17 cellular contexts compared by ENCODE assay signal in genomic region chr15:80445300-80446041, GRCh38. TPM values are rescaled to one million over a fixed set of nuclear protein-coding genes. Genes with fewer than 3 reads are reported as not detected.
DNase-seq lines count a peak whose midpoint lies in the region; ATAC-seq and TF ChIP-seq lines count a peak whose summit lies in the region.
"Had no signal": no experiment of that assay in that cellular context is flagged by ENCODE, and none has a peak within 500 bp of the region (broad histone marks: within the 10 kb centered on the region; RNA-seq: fewer than 3 reads in every experiment).

No MANE protein-coding gene starts in this region.

- H2AFZ ChIP-seq in IMR-90 (replicated peaks; ENCODE audit: low read length, poor library complexity), result no peak overlapping the region

- ATAC-seq in IMR-90 (ENCODE audit: low read depth), result no peak
- ATAC-seq in stimulated activated effector memory CD8-positive, alpha-beta T cell treated with anti-CD3 and anti-CD28 coated beads, Interleukin-12 subunit alpha, Interleukin-12 subunit beta, amount 100 ng/mL, for 72 hours, result peak; percentile 35
- ATAC-seq in HG02763 (IDR thresholded peaks at IDR 0.05; ENCODE audit: unreplicated experiment), result no peak
- ATAC-seq: SK-N-SH treated with all-trans-retinoic acid at 6 μM for 48 hours had no signal

- H3K14ac ChIP-seq in IMR-90 (replicated peaks; ENCODE audit: low read depth, low read length), result no peak overlapping the region

- H3K36me3 ChIP-seq in IMR-90 (ENCODE audit: control insufficient read depth, insufficient read depth, low read length), result 0 out of 2 replicates have a peak, but pooled peaks cover 2% of the 10 kb centered on the region
- H3K36me3 ChIP-seq in ascending aorta, result no peaks in the 10 kb centered on the region
- H3K36me3 ChIP-seq: BLaER1 treated with 17β-estradiol and CSF1 and Interleukin-3, amounts not matched to agents 10 nM and 100 nM had no signal

- H3K27ac Mint-ChIP-seq in stimulated activated effector memory CD8-positive, alpha-beta T cell treated with anti-CD3 and anti-CD28 coated beads, Interleukin-12 subunit alpha, Interleukin-12 subunit beta, amount 100 ng/mL, for 72 hours, result no peak overlapping the region

- no peak overlapping the region for H3K18ac ChIP-seq in IMR-90 (ENCODE audit: low read depth, low read length)

- no peak for TF ChIP-seq RAD21 in IMR-90 (IDR thresholded peaks at IDR 0.05; ENCODE audit: low read length)

- peak; percentile 47 for DNase-seq in NCI-H2171 treated with DMSO at 0.1 percent for 48 hours (lab: John Stamatoyannopoulos, UW)
- DNase-seq in NCI-H2171 (lab: John Stamatoyannopoulos, UW), result no peak
- DNase-seq in IMR-90, result no peak
- peak in 2 of 61 donors; percentile 41 to 53 for DNase-seq in caudate nucleus (lab: John Stamatoyannopoulos, UW)
- no peak for DNase-seq in stimulated activated effector memory CD8-positive, alpha-beta T cell treated with anti-CD3 and anti-CD28 coated beads, Interleukin-12 subunit alpha, Interleukin-12 subunit beta, amount 100 ng/mL, for 72 hours (ENCODE audit: low spot score in 2 of 2)
- DNase-seq in stimulated activated CD4-positive, alpha-beta T cell treated with anti-CD3 and anti-CD28 coated beads, Interleukin-2, amount 100 ng/mL, for 48 hours, result no peak
- DNase-seq in ascending aorta (ENCODE audit: low spot score in 2 of 2), result no peak
- DNase-seq: DMS153, Karpas-422, MM.1S, NCI-H1417, NCI-H2029 treated with DMSO at 0.1 percent for 48 hours, NCI-H748 treated with DMSO at 0.1 percent for 48 hours, Right ventricle myocardium superior had no signal

- peak overlapping the region; percentile 39; the same call in 1 of the 2 replicates for H3K4ac ChIP-seq in IMR-90 (ENCODE audit: low read depth, low read length)

- H3K4me3 Mint-ChIP-seq in stimulated activated effector memory CD8-positive, alpha-beta T cell treated with anti-CD3 and anti-CD28 coated beads, Interleukin-12 subunit alpha, Interleukin-12 subunit beta, amount 100 ng/mL, for 72 hours, result no peak overlapping the region

- no peak overlapping the region for H3K56ac ChIP-seq in IMR-90 (ENCODE audit: extremely low read depth, insufficient read depth, low read length)

- peak overlapping the region; percentile 84 for H2BK5ac ChIP-seq in IMR-90 (ENCODE audit: low read depth, low read length, poor library complexity, severe bottlenecking)

- WGBS in IMR-90 (ENCODE audit: extremely low coverage in 2 of 2, insufficient read length in 1 of 2), 2 experiments, result 75 to 100% methylated on average over 2 to 8 of the region's 13 CpGs

- peak overlapping the region; percentile 28; the same call in 1 of the 2 replicates for H3K23ac ChIP-seq in IMR-90 (ENCODE audit: low read depth, low read length)

- no peak for TF ChIP-seq CTCF in IMR-90 (conservative IDR thresholded peaks at IDR 0.05; ENCODE audit: low read depth, low read length)
- no peak for TF ChIP-seq CTCF in ascending aorta (IDR thresholded peaks at IDR 0.05)

- H4K20me1 ChIP-seq in IMR-90 (ENCODE audit: insufficient read depth, low read length), result peaks cover 5% of the 10 kb centered on the region; the same call in 1 of the 2 replicates

- no peaks in the 10 kb centered on the region for H3K4me1 Mint-ChIP-seq in stimulated activated effector memory CD8-positive, alpha-beta T cell treated with anti-CD3 and anti-CD28 coated beads, Interleukin-12 subunit alpha, Interleukin-12 subunit beta, amount 100 ng/mL, for 72 hours

- peak overlapping the region; percentile 25; the same call in 1 of the 2 replicates for H2BK120ac ChIP-seq in IMR-90 (ENCODE audit: low read depth, low read length)

- in situ Hi-C loops in IMR-90 (cut with MboI; ENCODE audit: low sequenced_read_pairs), result no loop called here

- no peaks in the 10 kb centered on the region for H3K36me3 Mint-ChIP-seq in stimulated activated effector memory CD8-positive, alpha-beta T cell treated with anti-CD3 and anti-CD28 coated beads, Interleukin-12 subunit alpha, Interleukin-12 subunit beta, amount 100 ng/mL, for 72 hours

- no peaks in the 10 kb centered on the region for H3K9me3 Mint-ChIP-seq in stimulated activated effector memory CD8-positive, alpha-beta T cell treated with anti-CD3 and anti-CD28 coated beads, Interleukin-12 subunit alpha, Interleukin-12 subunit beta, amount 100 ng/mL, for 72 hours

- H3K4me3 ChIP-seq in IMR-90 (ENCODE audit: insufficient read depth, low read depth, low read length) (no peak overlapping the region), ascending aorta (no peak overlapping the region)
- H3K4me3 ChIP-seq: BLaER1 treated with 17β-estradiol and CSF1 and Interleukin-3, amounts not matched to agents 10 nM and 100 nM had no signal

- H3K9me3 ChIP-seq in IMR-90 (ENCODE audit: control insufficient read depth, insufficient read depth, low read length), result no peaks in the 10 kb centered on the region
- H3K9me3 ChIP-seq in ascending aorta, result no peaks in the 10 kb centered on the region
- H3K9me3 ChIP-seq: BLaER1 treated with 17β-estradiol and CSF1 and Interleukin-3, amounts not matched to agents 10 nM and 100 nM had no signal

- 0 out of 2 replicates have a peak overlapping the region, but pooled peaks have one; percentile 37 for H4K91ac ChIP-seq in IMR-90 (ENCODE audit: insufficient read depth, low read depth, low read length)

- H3K4me1 ChIP-seq in IMR-90 (ENCODE audit: control insufficient read depth, insufficient read depth, low read length) (peaks cover 6% of the 10 kb centered on the region), ascending aorta (no peaks in the 10 kb centered on the region)

- H4K5ac ChIP-seq in IMR-90 (ENCODE audit: low read depth, low read length), result no peak overlapping the region

- H4K8ac ChIP-seq in IMR-90 (ENCODE audit: low read depth in 2 of 2, low read length in 2 of 2), result no peak overlapping the region

- BruUV-seq in IMR-90 (replicated peaks; lab: Mats Ljungman, UMichigan), result no TSS peak

- no peak overlapping the region; the same call in 2 of the 3 replicates for H2BK15ac ChIP-seq in IMR-90 (ENCODE audit: low read depth, low read length)

- 0 out of 2 replicates have a peak overlapping the region, but pooled peaks have one; percentile 21 for H2BK20ac ChIP-seq in IMR-90 (ENCODE audit: low read depth, low read length)

- no peak overlapping the region for H3K27ac ChIP-seq in IMR-90 (ENCODE audit: insufficient read depth, low read length)
- H3K27ac ChIP-seq in caudate nucleus (ENCODE audit: low read depth, low read length), result peak overlapping the region; percentile 22
- H3K27ac ChIP-seq in ascending aorta, result no peak overlapping the region
- H3K27ac ChIP-seq: BLaER1 treated with 17β-estradiol and CSF1 and Interleukin-3, amounts not matched to agents 10 nM and 100 nM had no signal

- H3K4me2 ChIP-seq in IMR-90 (ENCODE audit: low read depth, low read length), result no peak overlapping the region
- H3K4me2 ChIP-seq: BLaER1 treated with 17β-estradiol and CSF1 and Interleukin-3, amounts not matched to agents 10 nM and 100 nM had no signal

- peak overlapping the region; percentile 94 for H2AK5ac ChIP-seq in IMR-90 (ENCODE audit: low read depth, low read length)

- POLR2A ChIA-PET in IMR-90 (lab: Charles Lee; ENCODE audit: unreplicated experiment), result no interaction called here

- H3K9me1 ChIP-seq in IMR-90 (ENCODE audit: insufficient read depth, low read length), result peaks cover 26% of the 10 kb centered on the region

- intact Hi-C loops in IMR-90 (cut with micrococcal nuclease), result no loop called here
- intact Hi-C loops in ascending aorta (cut with DNase I), result no loop called here

- no peak for TF ChIP-seq POLR2A in IMR-90 (IDR thresholded peaks at IDR 0.05; ENCODE audit: low read depth, low read length)

- CTCF ChIA-PET in IMR-90 (lab: Yijun Ruan, JAX), result no interaction called here

- H3K9ac ChIP-seq in IMR-90 (ENCODE audit: low read depth, low read length), result no peak overlapping the region
- H3K9ac ChIP-seq: BLaER1 treated with 17β-estradiol and CSF1 and Interleukin-3, amounts not matched to agents 10 nM and 100 nM had no signal

- no peak overlapping the region for H2AK9ac ChIP-seq in IMR-90 (replicated peaks; ENCODE audit: low read depth, low read length, poor library complexity)

- H3K79me1 ChIP-seq in IMR-90 (ENCODE audit: low read depth in 1 of 2, low read length in 2 of 2), result peaks cover 23 to 44% of the 10 kb centered on the region in 2 experiments

- dilution Hi-C loops in IMR-90 (cut with HindIII; ENCODE audit: low sequenced_read_pairs, unreplicated experiment), result no loop called here

- H3K27me3 ChIP-seq in IMR-90 (ENCODE audit: control insufficient read depth, insufficient read depth, low read length), result no peaks in the 10 kb centered on the region
- no peaks in the 10 kb centered on the region for H3K27me3 ChIP-seq in ascending aorta
- H3K27me3 ChIP-seq: BLaER1 treated with 17β-estradiol and CSF1 and Interleukin-3, amounts not matched to agents 10 nM and 100 nM had no signal

TF ChIP-seq in IMR-90, 13 proteins besides CTCF, POLR2A, EP300 and RAD21:
- TF ChIP-seq MXI1 (IDR thresholded peaks at IDR 0.05; ENCODE audit: borderline replicate concordance, low read depth, low read length), result no peak
- TF ChIP-seq BHLHE40 (IDR thresholded peaks at IDR 0.05; ENCODE audit: low read depth, low read length), result no peak
- TF ChIP-seq RCOR1 (IDR thresholded peaks at IDR 0.05; ENCODE audit: insufficient replicate concordance, low read length), result no peak
- no peak for TF ChIP-seq FOS (IDR thresholded peaks at IDR 0.05; ENCODE audit: low read depth, low read length)
- TF ChIP-seq MAFK (IDR thresholded peaks at IDR 0.05; ENCODE audit: low read depth, low read length), result no peak
- TF ChIP-seq ELK1 (IDR thresholded peaks at IDR 0.05; ENCODE audit: borderline replicate concordance, low read depth, low read length), result no peak
- no peak for TF ChIP-seq CEBPB (IDR thresholded peaks at IDR 0.05; ENCODE audit: low read depth, low read length)
- no peak for TF ChIP-seq MAZ (IDR thresholded peaks at IDR 0.05; ENCODE audit: borderline replicate concordance, low read depth, low read length)

RNA-seq across cellular contexts. Expression of gene ARNT2, which starts 41.3 kb away (rescaled TPM):
- total RNA-seq in IMR-90 (2012; rRNA removed) (14.7 and 19.0 TPM in 2 replicates), ascending aorta (6.4 TPM)
- polyA plus RNA-seq in IMR-90 (2012; rRNA removed), result 16.7 and 18.2 TPM in 2 replicates
- 12.1 and 13.1 TPM in 2 replicates for polyA plus RNA-seq in IMR-90 (2012; cell fraction: cytosol; rRNA removed)
- 18.3 and 31.1 TPM in 2 replicates for polyA plus RNA-seq in IMR-90 (2012; cell fraction: nucleus; rRNA removed; ENCODE audit: low replicate concordance)
